ENCODE assay signal across 8 cellular contexts in the genomic region with DNA sequence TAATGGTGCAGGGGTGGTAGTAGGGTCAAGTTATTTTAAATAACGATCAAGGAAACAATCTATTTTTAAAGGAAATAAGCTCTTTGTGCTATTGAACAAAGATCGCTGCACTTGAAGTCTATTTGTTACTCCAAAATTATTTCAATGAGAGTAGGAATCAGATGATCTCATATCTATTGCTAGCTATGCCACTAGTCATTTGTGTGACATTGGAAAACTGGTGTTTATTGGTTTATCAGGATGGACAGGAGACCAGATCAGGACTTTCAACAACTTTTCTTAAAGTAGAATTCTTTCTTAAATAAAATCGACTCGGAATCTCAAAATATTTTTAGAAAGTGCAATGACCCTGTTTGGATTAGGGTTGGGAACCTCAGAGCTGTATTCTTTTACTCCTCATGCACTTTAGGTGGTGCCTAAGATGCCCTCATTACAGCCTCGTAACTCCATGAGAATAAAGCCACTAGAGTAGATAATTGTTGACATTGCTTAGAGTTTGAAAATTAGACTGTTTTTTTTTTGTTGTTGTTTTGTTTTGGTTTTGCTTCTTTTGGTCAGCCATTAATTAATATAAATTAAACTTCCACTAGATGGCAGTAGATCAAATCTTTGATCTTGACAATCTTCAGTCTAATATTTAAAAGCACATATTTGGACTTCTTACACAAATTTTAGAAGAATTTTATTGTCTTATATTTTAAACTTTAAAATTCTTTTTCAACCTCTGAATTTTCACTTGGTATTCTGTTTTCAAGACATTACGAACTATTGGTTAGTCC.
DNase-seq lines count a peak whose midpoint lies in the region; ATAC-seq, FAIRE-seq and TF ChIP-seq lines count a peak whose summit lies in the region.

No MANE protein-coding gene starts in this region.

- H3F3A ChIP-seq in GM23248 (ENCODE audit: insufficient read depth) = peaks cover 19% of the 10 kb centered on the region

- H3K9me3 ChIP-seq in GM23248 (ENCODE audit: low read depth) = no peaks in the 10 kb centered on the region
- no peaks in the 10 kb centered on the region for H3K9me3 ChIP-seq in gastroesophageal sphincter
- no peaks in the 10 kb centered on the region for H3K9me3 ChIP-seq in suprapubic skin
- H3K9me3 ChIP-seq in aorta (ENCODE audit: control insufficient read depth, low read length) = no peaks in the 10 kb centered on the region

- CTCF ChIA-PET in RWPE1 (lab: Yijun Ruan, JAX) = interaction anchor here (0.6 to 1.0 kb wide), 5 partner anchors 16 to 526 kb away, joined by 4 to 11 read pairs (median 5); no protein-coding TSS in a partner anchor

- peak overlapping the region; percentile 38 for H3K9ac ChIP-seq in GM23248

- TF ChIP-seq EP300 in gastroesophageal sphincter (IDR thresholded peaks at IDR 0.05) (no peak), suprapubic skin (IDR thresholded peaks at IDR 0.05) (no peak)

- intact Hi-C loops in aorta (cut with DNase I) = loop anchor here (5.0 to 10.0 kb wide), 3 partner anchors 245 to 1183 kb away; no protein-coding TSS in a partner anchor
- intact Hi-C loops in head of caudate nucleus (cut with DNase I) = loop anchor here (5.0 to 10.0 kb wide), 2 partner anchors 103 to 250 kb away; no protein-coding TSS in a partner anchor

- peak overlapping the region; percentile 82 for H2AFZ ChIP-seq in GM23248

- H3K27me3 ChIP-seq in GM23248 (replicated peaks; ENCODE audit: insufficient read depth) (no peaks in the 10 kb centered on the region), gastroesophageal sphincter (no peaks in the 10 kb centered on the region), suprapubic skin (no peaks in the 10 kb centered on the region), aorta (ENCODE audit: control insufficient read depth in 1 of 2, insufficient read depth in 2 of 2, low read length in 1 of 2) (no peaks in the 10 kb centered on the region)

- no peak for TF ChIP-seq POLR2A in gastroesophageal sphincter (IDR thresholded peaks at IDR 0.05)
- no peak for TF ChIP-seq POLR2A in suprapubic skin (IDR thresholded peaks at IDR 0.05)

- H3K4me1 ChIP-seq in GM23248 (ENCODE audit: insufficient read depth) (peaks cover 46% of the 10 kb centered on the region), gastroesophageal sphincter (no peaks in the 10 kb centered on the region), suprapubic skin (no peaks in the 10 kb centered on the region), aorta (ENCODE audit: control insufficient read depth in 1 of 2, insufficient read depth in 2 of 2, low read length in 2 of 2) (no peaks in the 10 kb centered on the region)

- no peaks in the 10 kb centered on the region for H3K79me2 ChIP-seq in GM23248 (ENCODE audit: insufficient read depth)

- TF ChIP-seq CTCF in RWPE1 (conservative IDR thresholded peaks at IDR 0.05; ENCODE audit: low read depth) (peak; percentile 56; the same call in 1 of the 2 replicates), gastroesophageal sphincter (IDR thresholded peaks at IDR 0.05) (peak; percentile 25 to 47 (median 26)), suprapubic skin (IDR thresholded peaks at IDR 0.05) (peak; percentile 12 to 16)

- peak; percentile 99 for FAIRE-seq in A204.1 (lab: Jason Lieb, UNC)

- DNase-seq in GM23248 (peak; percentile 72), RWPE1 (ENCODE audit: low spot score) (no peak), suprapubic skin (ENCODE audit: low spot score in 2 of 2) (no peak), aorta (no peak), head of caudate nucleus (no peak), activated gamma-delta T cell treated with Interleukin-2 at 50 U/mL for 16 hours (no peak)

- 29 to 35% methylated on average over 6 of the region's 6 CpGs for WGBS in GM23248 (ENCODE audit: low coverage in 1 of 2, low lambda C conversion rate in 2 of 2, missing lambda C conversion rate in 2 of 2), 2 experiments
- 44 to 48% methylated on average over 6 of the region's 6 CpGs for WGBS in gastroesophageal sphincter (ENCODE audit: low coverage in 1 of 2), 2 donors
- 49% methylated on average over 6 of the region's 6 CpGs for WGBS in suprapubic skin
- 53 to 55% methylated on average over 6 of the region's 6 CpGs for WGBS in aorta, 2 donors

- ATAC-seq in gastroesophageal sphincter (no peak), aorta (ENCODE audit: low FRiP score) (no peak)

- H4K20me1 ChIP-seq in GM23248 (ENCODE audit: insufficient read depth) = no peaks in the 10 kb centered on the region

- no peaks in the 10 kb centered on the region for H3K9me2 ChIP-seq in GM23248 (ENCODE audit: insufficient read depth)

- H3K27ac ChIP-seq in GM23248 (no peak overlapping the region), RWPE1 (no peak overlapping the region), gastroesophageal sphincter (no peak overlapping the region), suprapubic skin (no peak overlapping the region), aorta (ENCODE audit: low read depth in 1 of 2, low read length in 2 of 2) (no peak overlapping the region)

- H3K4me2 ChIP-seq in GM23248 (ENCODE audit: unreplicated experiment) = peak overlapping the region; percentile 68

- in situ Hi-C loops in GM23248 (cut with MboI) = loop anchor here (10.0 to 25.0 kb wide), 3 partner anchors 113 to 505 kb away; no protein-coding TSS in a partner anchor

- POLR2A ChIA-PET in RWPE1 (lab: Yijun Ruan, JAX; ENCODE audit: low non-redundant PET) = no interaction called here

- peak overlapping the region; percentile 52 for H3K4me3 ChIP-seq in GM23248
- no peak overlapping the region for H3K4me3 ChIP-seq in gastroesophageal sphincter
- H3K4me3 ChIP-seq in suprapubic skin = no peak overlapping the region
- no peak overlapping the region for H3K4me3 ChIP-seq in aorta (ENCODE audit: low read length in 2 of 2)

- H3K36me3 ChIP-seq in GM23248 (ENCODE audit: low read depth) (no peaks in the 10 kb centered on the region), gastroesophageal sphincter (no peaks in the 10 kb centered on the region), suprapubic skin (no peaks in the 10 kb centered on the region), aorta (ENCODE audit: control insufficient read depth in 1 of 2, insufficient read depth in 2 of 2, low read length in 1 of 2) (no peaks in the 10 kb centered on the region)
